In genomic region chr19:6668696-6669095, GRCh38 we compare ENCODE assay signal across 16 cellular contexts. TPM values are rescaled to one million over a fixed set of nuclear protein-coding genes. Genes with fewer than 3 reads are reported as not detected.
DNase-seq lines count a peak whose midpoint lies in the region; ATAC-seq and TF ChIP-seq lines count a peak whose summit lies in the region.
"Had no signal": no experiment of that assay in that cellular context is flagged by ENCODE, and none has a peak within 500 bp of the region (broad histone marks: within the 10 kb centered on the region; RNA-seq: fewer than 3 reads in every experiment).

No MANE protein-coding gene starts in this region.

- CTCF ChIA-PET in activated CD4-positive, alpha-beta T cell treated with anti-CD3 and anti-CD28 coated beads, Interleukin-2, amount 10 ng/mL, durations not matched to agents 7 days and 5 days (lab: Charles Lee), result no interaction called here

- H3K27me3 Mint-ChIP-seq in activated CD4-positive, alpha-beta T cell treated with anti-CD3 and anti-CD28 coated beads, Interleukin-2, amount 10 ng/mL, durations not matched to agents 7 days and 5 days, result no peaks in the 10 kb centered on the region

- peaks cover 13% of the 10 kb centered on the region for H3K36me3 Mint-ChIP-seq in activated CD4-positive, alpha-beta T cell treated with anti-CD3 and anti-CD28 coated beads, Interleukin-2, amount 10 ng/mL, durations not matched to agents 7 days and 5 days (ENCODE audit: low read depth)

- peak overlapping the region; percentile 64 for H3K4me3 ChIP-seq in effector memory CD4-positive, alpha-beta T cell (ENCODE audit: insufficient read depth, low read depth, low read length, poor library complexity, severe bottlenecking)
- H3K4me3 ChIP-seq in psoas muscle, result no peak overlapping the region
- H3K4me3 ChIP-seq: HAP-1 had no signal

- WGBS in psoas muscle, 3 donors, result 78 to 82% (median 79%) methylated on average over 11 of the region's 11 CpGs

- H3K36me3 ChIP-seq in effector memory CD4-positive, alpha-beta T cell (ENCODE audit: control insufficient read depth, insufficient read depth, low read length), result peaks cover 10% of the 10 kb centered on the region
- no peaks in the 10 kb centered on the region for H3K36me3 ChIP-seq in psoas muscle (ENCODE audit: insufficient read depth in 1 of 2, low read depth in 1 of 2)
- H3K36me3 ChIP-seq: HAP-1, pancreas had no signal

- TF ChIP-seq CTCF in psoas muscle (IDR thresholded peaks at IDR 0.05), result no peak

- H3K27ac ChIP-seq in effector memory CD4-positive, alpha-beta T cell (ENCODE audit: insufficient read depth, low read length, poor library complexity, severe bottlenecking), result peak overlapping the region; percentile 69
- H3K27ac ChIP-seq in psoas muscle, result no peak overlapping the region
- H3K27ac ChIP-seq: pancreas had no signal

- H3K4me1 ChIP-seq in effector memory CD4-positive, alpha-beta T cell (ENCODE audit: control insufficient read depth, insufficient read depth, low read length, poor library complexity, severe bottlenecking), result peaks cover 16% of the 10 kb centered on the region
- H3K4me1 ChIP-seq in psoas muscle, result no peaks in the 10 kb centered on the region
- H3K4me1 ChIP-seq: HAP-1, pancreas had no signal

- H3K9me3 ChIP-seq in effector memory CD4-positive, alpha-beta T cell (ENCODE audit: control insufficient read depth, low read length), result no peaks in the 10 kb centered on the region
- no peaks in the 10 kb centered on the region for H3K9me3 ChIP-seq in psoas muscle
- H3K9me3 ChIP-seq: HAP-1, pancreas had no signal

- no peaks in the 10 kb centered on the region for H3K27me3 ChIP-seq in effector memory CD4-positive, alpha-beta T cell (replicated peaks; ENCODE audit: control insufficient read depth, insufficient read depth, low read length, poor library complexity, severe bottlenecking)
- peaks cover 0 to 2% (median 0%) of the 10 kb centered on the region in 3 donors for H3K27me3 ChIP-seq in psoas muscle (ENCODE audit: insufficient read depth in 3 of 3, low read length in 2 of 3)
- H3K27me3 ChIP-seq: pancreas had no signal

- H3K27ac Mint-ChIP-seq in activated CD4-positive, alpha-beta T cell treated with anti-CD3 and anti-CD28 coated beads, Interleukin-2, amount 10 ng/mL, durations not matched to agents 7 days and 5 days, result peak overlapping the region; percentile 93

- POLR2A ChIA-PET in activated CD4-positive, alpha-beta T cell treated with anti-CD3 and anti-CD28 coated beads, Interleukin-2, amount 10 ng/mL, durations not matched to agents 7 days and 5 days (lab: Charles Lee), result interaction anchor here (0.6 kb wide), 1 partner anchor 10 kb away, joined by 4 read pairs; no protein-coding TSS in a partner anchor

- no peaks in the 10 kb centered on the region for H3K9me3 Mint-ChIP-seq in activated CD4-positive, alpha-beta T cell treated with anti-CD3 and anti-CD28 coated beads, Interleukin-2, amount 10 ng/mL, durations not matched to agents 7 days and 5 days

- peak overlapping the region; percentile 93 for H3K4me3 Mint-ChIP-seq in activated CD4-positive, alpha-beta T cell treated with anti-CD3 and anti-CD28 coated beads, Interleukin-2, amount 10 ng/mL, durations not matched to agents 7 days and 5 days

- intact Hi-C loops in psoas muscle (cut with DNase I), result no loop called here

- peak; percentile 80 for DNase-seq in activated CD8-positive, alpha-beta memory T cell treated with anti-CD3 and anti-CD28 coated beads for 24 hours
- DNase-seq in activated CD8-positive, alpha-beta memory T cell treated with anti-CD3 and anti-CD28 coated beads, Interleukin-2, amount 50 U/mL, for 48 hours, result no peak
- DNase-seq in activated CD4-positive, alpha-beta T cell treated with anti-CD3 and anti-CD28 coated beads, Interleukin-2, amount 10 ng/mL, durations not matched to agents 7 days and 5 days, result no peak
- peak in 2 of 3 donors; percentile 17 to 21 for DNase-seq in effector memory CD4-positive, alpha-beta T cell
- peak; percentile 43 for DNase-seq in stimulated activated naive CD8-positive, alpha-beta T cell treated with anti-CD3 and anti-CD28 coated beads, Interleukin-15, Interleukin-2, amounts not matched to agents 100 U/mL and 50 U/mL, for 24 hours
- DNase-seq in psoas muscle (no peak), HUDEP-2 (lab: John Stamatoyannopoulos, UW; ENCODE audit: unreplicated experiment in 76 of 76) (no peak)
- DNase-seq: DMS 273 treated with DMSO at 0.1 percent for 48 hours, heart right ventricle, left ventricle myocardium superior, NCI-H1694, pancreas had no signal

- peaks cover 53% of the 10 kb centered on the region for H3K4me1 Mint-ChIP-seq in activated CD4-positive, alpha-beta T cell treated with anti-CD3 and anti-CD28 coated beads, Interleukin-2, amount 10 ng/mL, durations not matched to agents 7 days and 5 days

- no peak for ATAC-seq in stimulated activated naive CD8-positive, alpha-beta T cell treated with anti-CD3 and anti-CD28 coated beads, Interleukin-15, Interleukin-2, amounts not matched to agents 100 U/mL and 50 U/mL, for 24 hours
- ATAC-seq in psoas muscle, result no peak
- ATAC-seq in HG02623 (IDR thresholded peaks at IDR 0.05; ENCODE audit: unreplicated experiment), result no peak

RNA-seq across cellular contexts. Expression of gene TNFSF14, which starts 1.3 kb away (rescaled TPM):
- total RNA-seq in activated CD4-positive, alpha-beta T cell treated with anti-CD3 and anti-CD28 coated beads, Interleukin-2, amount 10 ng/mL, durations not matched to agents 7 days and 5 days, result 10 to 100 TPM; 20.2 to 20.8 TPM
- under 1 TPM in 3 of 4 donors, not detected in 1; 0.06 to 0.81 (median 0.27) TPM for total RNA-seq in psoas muscle
- under 1 TPM; 0.01 to 0.34 (median 0.09) TPM for polyA plus RNA-seq in psoas muscle
- total RNA-seq: astrocyte, SK-MEL-5 had no signal

RNA-seq across cellular contexts. Expression of gene C3, which starts 51.8 kb away (rescaled TPM):
- not detected for total RNA-seq in activated CD4-positive, alpha-beta T cell treated with anti-CD3 and anti-CD28 coated beads, Interleukin-2, amount 10 ng/mL, durations not matched to agents 7 days and 5 days
- total RNA-seq in psoas muscle, result 100 to 1,000 TPM in 2 of 4 donors, 10 to 100 TPM in 2; 78.6 to 120 (median 94.9) TPM
- polyA plus RNA-seq in psoas muscle, result 10 to 100 TPM; 37.7 to 88.8 (median 72.7) TPM
- total RNA-seq: SK-MEL-5 had no signal

Comparison
In these comparisons a context has a peak if more than half of its experiments do, and no peak if none do; other contexts are left out.
1. DNase-seq: peak in activated CD8-positive, alpha-beta memory T cell treated with anti-CD3 and anti-CD28 coated beads for 24 hours (single experiment), effector memory CD4-positive, alpha-beta T cell (2 of 3) and stimulated activated naive CD8-positive, alpha-beta T cell treated with anti-CD3 and anti-CD28 coated beads, Interleukin-15, Interleukin-2, amounts not matched to agents 100 U/mL and 50 U/mL, for 24 hours (single experiment); none in activated CD8-positive, alpha-beta memory T cell treated with anti-CD3 and anti-CD28 coated beads, Interleukin-2, amount 50 U/mL, for 48 hours (single experiment), activated CD4-positive, alpha-beta T cell treated with anti-CD3 and anti-CD28 coated beads, Interleukin-2, amount 10 ng/mL, durations not matched to agents 7 days and 5 days (single experiment), psoas muscle (0 of 2) and HUDEP-2 (0 of 76).
2. RNA of gene TNFSF14, which starts 1.3 kb away (total RNA-seq): 20.2 to 20.8 TPM in activated CD4-positive, alpha-beta T cell treated with anti-CD3 and anti-CD28 coated beads, Interleukin-2, amount 10 ng/mL, durations not matched to agents 7 days and 5 days; 0.06 to 0.81 TPM in psoas muscle; every median in the first group is over 10 times any median in the second.
3. RNA of gene C3, which starts 51.8 kb away (total RNA-seq): 78.6 to 120 TPM in psoas muscle; not detected in activated CD4-positive, alpha-beta T cell treated with anti-CD3 and anti-CD28 coated beads, Interleukin-2, amount 10 ng/mL, durations not matched to agents 7 days and 5 days; every median in the first group is over 10 times any median in the second.